Comparison of ENCODE assay signal across 18 cellular contexts in genomic region chr12:31007153-31007495, GRCh38.
"Had no signal": no experiment of that assay in that cellular context is flagged by ENCODE, and none has a peak within 500 bp of the region (broad histone marks: within the 10 kb centered on the region; RNA-seq: fewer than 3 reads in every experiment).

No MANE protein-coding gene starts in this region.

- H3K4me3 ChIP-seq: dorsolateral prefrontal cortex, pancreas, right lobe of liver, smooth muscle cell, stomach, thyroid gland, vagina had no signal

- H3K4me1 ChIP-seq: pancreas, right lobe of liver, stomach, thyroid gland had no signal

- H3K27me3 ChIP-seq: dorsolateral prefrontal cortex, neutrophil, pancreas, right lobe of liver, thyroid gland, vagina had no signal

- DNase-seq: effector CD4-positive, alpha-beta T cell; mammary epithelial cell; naive B cell; right lobe of liver; stimulated activated CD4-positive, alpha-beta T cell treated with anti-CD3 and anti-CD28 coated beads, Interleukin-2, amount 100 ng/mL, for 24 hours; stimulated activated CD4-positive, alpha-beta T cell treated with anti-CD3 and anti-CD28 coated beads, Interleukin-4, amount 100 ng/mL, for 24 hours; stimulated activated naive CD4-positive, alpha-beta T cell treated with Interleukin-2 at 50 U/mL for 16 hours; stomach; thyroid gland; trophoblast cell had no signal

- ATAC-seq: left lobe of liver; natural killer cell treated with Interleukin-12 subunit alpha and Interleukin-12 subunit beta and Interleukin-15 and Interleukin-18, amount 100 ng/mL, for 72 hours; pancreas; right lobe of liver; stimulated activated effector memory CD8-positive, alpha-beta T cell treated with anti-CD3 and anti-CD28 coated beads, Interleukin-12 subunit alpha, Interleukin-12 subunit beta, amount 100 ng/mL, for 72 hours had no signal

- H3K9me3 ChIP-seq: neutrophil, pancreas, right lobe of liver, stomach, thyroid gland, vagina had no signal

- H3K36me3 ChIP-seq: neutrophil, pancreas, right lobe of liver, stomach, thyroid gland, vagina had no signal

- H3K27ac ChIP-seq: dorsolateral prefrontal cortex, neutrophil, pancreas, right lobe of liver, stomach, thyroid gland, vagina had no signal
